Comparison of ENCODE assay signal across 22 cellular contexts in the genomic region with DNA sequence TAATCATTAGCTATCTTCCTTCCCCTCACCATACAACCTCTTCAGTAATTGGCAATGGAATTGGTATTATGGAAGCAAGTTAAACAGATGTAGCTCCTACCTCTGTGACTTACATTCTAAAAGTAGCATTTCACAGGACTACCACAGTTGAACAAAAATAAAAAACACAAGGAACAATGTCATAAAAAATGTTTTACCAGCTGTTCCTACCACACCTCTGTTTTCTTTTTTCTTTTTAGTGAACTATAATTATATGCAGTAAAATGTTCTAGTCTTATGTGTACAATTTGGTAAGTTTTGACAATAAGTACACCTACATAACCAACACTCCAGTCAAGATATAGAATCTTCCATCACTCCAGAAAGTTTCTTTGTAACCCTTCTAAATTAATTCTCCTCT.
"Had no signal": no experiment of that assay in that cellular context is flagged by ENCODE, and none has a peak within 500 bp of the region (broad histone marks: within the 10 kb centered on the region; RNA-seq: fewer than 3 reads in every experiment).

No MANE protein-coding gene starts in this region.

- ATAC-seq: effector memory CD8-positive, alpha-beta T cell; esophagus mucosa; gastrocnemius medialis; heart right ventricle; left lung; left ventricle myocardium superior; lower lobe of right lung; naive thymus-derived CD4-positive, alpha-beta T cell had no signal

- H3K4me1 ChIP-seq: colonic mucosa, esophagus squamous epithelium, gastrocnemius medialis, heart right ventricle, left lung, lower lobe of right lung had no signal

- DNase-seq: colonic mucosa; cortex of kidney; effector CD8-positive, alpha-beta T cell; effector memory CD8-positive, alpha-beta T cell; endodermal cell; erythroblast; esophagus squamous epithelium; foreskin fibroblast; foreskin melanocyte; gastrocnemius medialis; glutamatergic neuron; head of caudate nucleus; heart right ventricle; hippocampal formation; kidney glomerular epithelial cell; left lung; left ventricle myocardium superior; lower lobe of right lung; mesenchymal stem cell; naive thymus-derived CD4-positive, alpha-beta T cell had no signal

- H3K36me3 ChIP-seq: colonic mucosa, esophagus squamous epithelium, gastrocnemius medialis, heart right ventricle, left lung, lower lobe of right lung had no signal

- H3K27ac ChIP-seq: colonic mucosa, epithelial cell of prostate, esophagus squamous epithelium, gastrocnemius medialis, heart right ventricle, left lung, lower lobe of right lung had no signal

- H3K9me3 ChIP-seq: colonic mucosa, esophagus squamous epithelium, gastrocnemius medialis, heart right ventricle, left lung, lower lobe of right lung had no signal

- H3K4me3 ChIP-seq: colonic mucosa, esophagus squamous epithelium, gastrocnemius medialis, heart right ventricle, left lung, lower lobe of right lung had no signal
